ENCODE assay signal across 17 cellular contexts in genomic region chr18:76480913-76481312, GRCh38. TPM values are rescaled to one million over a fixed set of nuclear protein-coding genes. Genes with fewer than 3 reads are reported as not detected.
A peak's percentile ranks its signal among the peaks of the same experiment; 100 is the strongest.
DNase-seq lines count a peak whose midpoint lies in the region; ATAC-seq, FAIRE-seq and TF ChIP-seq lines count a peak whose summit lies in the region.
"Had no signal": no experiment of that assay in that cellular context is flagged by ENCODE, and none has a peak within 500 bp of the region (broad histone marks: within the 10 kb centered on the region; RNA-seq: fewer than 3 reads in every experiment).

No MANE protein-coding gene starts in this region.

- H3K9me3 ChIP-seq in HepG2 (ENCODE audit: low read length) (no peaks in the 10 kb centered on the region), right lobe of liver (no peaks in the 10 kb centered on the region), Panc1 (ENCODE audit: control insufficient read depth, insufficient read depth, low read depth, low read length) (no peaks in the 10 kb centered on the region), testis (no peaks in the 10 kb centered on the region)
- H3K9me3 ChIP-seq: psoas muscle had no signal

- H3K27ac ChIP-seq in HepG2 (ENCODE audit: extremely low read length, insufficient read depth, low read length) = no peak overlapping the region
- no peak overlapping the region for H3K27ac ChIP-seq in right lobe of liver
- H3K27ac ChIP-seq in Panc1 (ENCODE audit: low read length) = no peak overlapping the region
- peak overlapping the region in 1 of 2 donors; percentile 20 for H3K27ac ChIP-seq in testis
- H3K27ac ChIP-seq: psoas muscle had no signal

- peaks cover 97% of the 10 kb centered on the region for H3K79me2 ChIP-seq in HepG2 (ENCODE audit: insufficient read depth, low read length)

- H3K4me1 ChIP-seq in HepG2 (ENCODE audit: insufficient read depth, low read length) (peaks cover 91% of the 10 kb centered on the region), right lobe of liver (peaks cover 0 to 33% (median 6%) of the 10 kb centered on the region in 4 donors), Panc1 (ENCODE audit: control insufficient read depth, insufficient read depth, low read length) (peaks cover 27% of the 10 kb centered on the region), testis (peaks cover 34% of the 10 kb centered on the region)

- intact Hi-C loops in HepG2 (cut with micrococcal nuclease; ENCODE audit: unreplicated experiment) = no loop called here
- intact Hi-C loops in right lobe of liver (cut with DNase I) = no loop called here
- intact Hi-C loops in Panc1 (cut with micrococcal nuclease; ENCODE audit: unreplicated experiment) = no loop called here
- intact Hi-C loops in testis (cut with DNase I; ENCODE audit: low total_unique reads) = no loop called here

- CTCF ChIA-PET in HepG2 (lab: Yijun Ruan, JAX; ENCODE audit: low intra/inter-chr PET ratio, low total read pairs) (no interaction called here), Panc1 (lab: Charles Lee) (interaction anchor here (0.6 to 1.1 kb wide), 2 partner anchors 12 to 210 kb away, joined by 4 to 8 read pairs; no protein-coding TSS in a partner anchor)

- BruUV-seq in HepG2 (replicated peaks; lab: Mats Ljungman, UMichigan) (no TSS peak), Panc1 (replicated peaks; lab: Mats Ljungman, UMichigan) (no TSS peak)

- peak; percentile 42; the same call in 1 of the 2 replicates for TF ChIP-seq CTCF in HepG2 (CRISPR knock-in tag; IDR thresholded peaks at IDR 0.05)
- no peak for TF ChIP-seq CTCF in right lobe of liver (IDR thresholded peaks at IDR 0.05)
- TF ChIP-seq CTCF in Panc1 (IDR thresholded peaks at IDR 0.05) = peak; percentile 49
- peak; percentile 33 for TF ChIP-seq CTCF in fibroblast of the aortic adventitia (IDR thresholded peaks at IDR 0.05; ENCODE audit: insufficient read depth, low read length)
- TF ChIP-seq CTCF in testis (IDR thresholded peaks at IDR 0.05) = no peak

- H4K20me1 ChIP-seq in HepG2 (ENCODE audit: insufficient read depth, low read length) = peaks cover 92% of the 10 kb centered on the region

- H3K36me3 ChIP-seq in HepG2 (replicated peaks in 1 of 2; ENCODE audit: control insufficient read depth in 1 of 2, insufficient read depth in 2 of 2, low read length in 2 of 2) (peaks cover 5 to 7% of the 10 kb centered on the region in 2 experiments; a peak in 3 of 5 replicates), right lobe of liver (no peaks in the 10 kb centered on the region), Panc1 (ENCODE audit: control insufficient read depth, insufficient read depth, low read length) (no peaks in the 10 kb centered on the region), testis (ENCODE audit: low read depth, missing control alignments) (no peaks in the 10 kb centered on the region)

- no peak for TF ChIP-seq POLR2A in HepG2 (IDR thresholded peaks at IDR 0.05; ENCODE audit: insufficient read depth in 1 of 2, low read depth in 2 of 2, low read length in 2 of 2)
- no peak for TF ChIP-seq POLR2A in right lobe of liver (IDR thresholded peaks at IDR 0.05)
- no peak for TF ChIP-seq POLR2A in testis (IDR thresholded peaks at IDR 0.05)

- FAIRE-seq in HepG2 (lab: Jason Lieb, UNC) = no peak
- FAIRE-seq: frontal cortex had no signal

- DNase-seq in HepG2 (ENCODE audit: low spot score) (peak; percentile 24), right lobe of liver (no peak), Panc1 (ENCODE audit: low read depth, low spot score) (no peak), fibroblast of the aortic adventitia (ENCODE audit: low read depth) (no peak), testis (no peak), NCI-H748 (lab: John Stamatoyannopoulos, UW; ENCODE audit: unreplicated experiment) (no peak)
- DNase-seq: HCEC 1CT; midbrain; psoas muscle; stimulated activated CD4-positive, alpha-beta T cell treated with anti-CD3 and anti-CD28 coated beads, Interleukin-1b, Interleukin-23, amount 100 ng/mL, for 48 hours; stimulated activated CD8-positive, alpha-beta memory T cell treated with anti-CD3 and anti-CD28 coated beads, Interleukin-4, amount 100 ng/mL, for 48 hours; T-cell; trophoblast cell had no signal

- H3K9ac ChIP-seq in HepG2 (ENCODE audit: insufficient read depth, low read depth, low read length) = no peak overlapping the region

- no peak overlapping the region for H3K4me2 ChIP-seq in HepG2 (ENCODE audit: low read depth, low read length)

- in situ Hi-C loops in HepG2 (cut with HindIII; ENCODE audit: extremely low pct_ligation_motif_present, low pct_unique_long_range_greater_than_20kb) = no loop called here
- in situ Hi-C loops in Panc1 (cut with HindIII; ENCODE audit: low pct_unique_long_range_greater_than_20kb, low sequenced_read_pairs) = no loop called here

- TF ChIP-seq EP300 in HepG2 (IDR thresholded peaks at IDR 0.05; ENCODE audit: low read depth in 2 of 2, low read length in 2 of 2) (no peak), HepG2 (CRISPR knock-in tag; IDR thresholded peaks at IDR 0.05; ENCODE audit: borderline replicate concordance) (no peak)

- no peak overlapping the region for H2AFZ ChIP-seq in HepG2 (ENCODE audit: low read length)

- H3K27me3 ChIP-seq in HepG2 (ENCODE audit: control insufficient read depth in 1 of 2, insufficient read depth in 2 of 2, low read length in 2 of 2) = no peaks in the 10 kb centered on the region
- H3K27me3 ChIP-seq in right lobe of liver = no peaks in the 10 kb centered on the region
- H3K27me3 ChIP-seq in Panc1 (ENCODE audit: control insufficient read depth, insufficient read depth, low read length) = no peaks in the 10 kb centered on the region
- no peaks in the 10 kb centered on the region for H3K27me3 ChIP-seq in testis

- ATAC-seq in HepG2 = peak; percentile 89
- no peak for ATAC-seq in right lobe of liver
- peak; percentile 37; the same call in 1 of the 2 replicates for ATAC-seq in Panc1
- no peak for ATAC-seq in GM18498 (IDR thresholded peaks at IDR 0.05; ENCODE audit: unreplicated experiment)
- no peak for ATAC-seq in HG03442 (IDR thresholded peaks at IDR 0.05; ENCODE audit: unreplicated experiment)
- ATAC-seq: activated CD4-positive, CD25-positive, alpha-beta regulatory T cell treated with anti-CD3 and anti-CD28 coated beads, Interleukin-2, amount 50 U/mL, for 24 hours; psoas muscle; T-cell had no signal

- no peak for TF ChIP-seq RAD21 in HepG2 (CRISPR knock-in tag; IDR thresholded peaks at IDR 0.05)

- WGBS in HepG2 (ENCODE audit: low lambda C conversion rate) = 41% methylated on average over 2 of the region's 3 CpGs
- 49% methylated on average over 2 of the region's 3 CpGs for WGBS in right lobe of liver (ENCODE audit: insufficient coverage, low coverage, low lambda C conversion rate, missing lambda C conversion rate)
- 67 to 68% methylated on average over 3 of the region's 3 CpGs for whole genome bisulfite sequencing in testis, 2 donors

- H3K4me3 ChIP-seq in HepG2 (replicated peaks in 1 of 3; ENCODE audit: insufficient read depth in 1 of 3, low read depth in 2 of 3, low read length in 3 of 3) (no peak overlapping the region), right lobe of liver (no peak overlapping the region), Panc1 (ENCODE audit: low read depth in 2 of 2, low read length in 2 of 2) (no peak overlapping the region), fibroblast of the aortic adventitia (ENCODE audit: low read depth, low read length) (no peak overlapping the region), testis (no peak overlapping the region)
- H3K4me3 ChIP-seq: psoas muscle had no signal

- POLR2A ChIA-PET in HepG2 (lab: Yijun Ruan, JAX) = interaction anchor here (1.5 to 2.2 kb wide), 2 partner anchors 9 to 12 kb away, joined by 4 to 9 read pairs; no protein-coding TSS in a partner anchor
- POLR2A ChIA-PET in Panc1 (lab: Charles Lee) = no interaction called here

TF ChIP-seq in HepG2, 621 proteins besides CTCF, POLR2A, EP300 and RAD21 (continues in another document):
- TF ChIP-seq SMAD1 (CRISPR knock-in tag; IDR thresholded peaks at IDR 0.05; ENCODE audit: borderline replicate concordance, low read depth) (no peak), SMC3 (IDR thresholded peaks at IDR 0.05; ENCODE audit: low read length) (peak; percentile 6; the same call in 1 of the 2 replicates), MED8 (CRISPR knock-in tag; IDR thresholded peaks at IDR 0.05; ENCODE audit: insufficient replicate concordance) (no peak), LCORL (IDR thresholded peaks at IDR 0.05) (no peak), LCORL (CRISPR knock-in tag; IDR thresholded peaks at IDR 0.05) (no peak), ZKSCAN8 (CRISPR knock-in tag; IDR thresholded peaks at IDR 0.05; ENCODE audit: borderline replicate concordance) (no peak), ZNF496 (CRISPR knock-in tag; IDR thresholded peaks at IDR 0.05; ENCODE audit: insufficient replicate concordance) (no peak), PAWR (CRISPR knock-in tag; IDR thresholded peaks at IDR 0.05; ENCODE audit: borderline replicate concordance) (no peak)

RNA-seq across cellular contexts. Expression of gene ZNF516, which starts 14.1 kb away (rescaled TPM):
- total RNA-seq in HepG2 (2016; rRNA removed; fragmentation: Illumina TruSeq; extraction: Trizol) (13.7 and 18.7 TPM in 2 replicates), right lobe of liver (10 to 100 TPM; 10.2 to 16.0 (median 13.7) TPM), Panc1 (2021; ENCODE audit: unreplicated experiment) (28.6 TPM), fibroblast of the aortic adventitia (ENCODE audit: low replicate concordance) (10.8 and 21.9 TPM in 2 replicates), testis (100 to 1,000 TPM; 189 to 212 TPM)
- 8.6 and 8.9 TPM in 2 replicates for total RNA-seq in HepG2 (2016; cell fraction: cytosol; rRNA removed; fragmentation: Illumina TruSeq; extraction: Trizol; ENCODE audit: low read depth)
- total RNA-seq in HepG2 (2016; cell fraction: insoluble cytoplasmic fraction; rRNA removed; fragmentation: Illumina TruSeq; extraction: Trizol) = 12.1 and 14.0 TPM in 2 replicates
- 13.3 and 14.6 TPM in 2 replicates for total RNA-seq in HepG2 (2016; cell fraction: membrane; rRNA removed; fragmentation: Illumina TruSeq; extraction: Trizol)
- 22.7 and 24.6 TPM in 2 replicates for total RNA-seq in HepG2 (2016; cell fraction: nucleus; rRNA removed; fragmentation: Illumina TruSeq; extraction: Trizol)
- polyA plus RNA-seq in HepG2 (2011; rRNA removed) (15.9 and 16.6 TPM in 2 replicates), testis (ENCODE audit: insufficient read depth, low read depth, low replicate concordance) (79.0 TPM)
- 7.7 and 8.0 TPM in 2 replicates for polyA plus RNA-seq in HepG2 (2011; cell fraction: cytosol; rRNA removed)
- 47.5 and 64.5 TPM in 2 replicates for polyA plus RNA-seq in HepG2 (2011; cell fraction: nucleus; rRNA removed)
- 17.9 and 19.5 TPM in 2 replicates for polyA plus RNA-seq in HepG2 (2012)
- 0.54 and 1.1 TPM in 2 replicates for polyA plus RNA-seq in HepG2 (2016; cell fraction: cytosol; fragmentation: Illumina TruSeq; extraction: Trizol; ENCODE audit: low read depth)
- 10.2 and 12.1 TPM in 2 replicates for polyA plus RNA-seq in HepG2 (2016; cell fraction: insoluble cytoplasmic fraction; fragmentation: Illumina TruSeq; extraction: Trizol; ENCODE audit: low read depth)
- polyA plus RNA-seq in HepG2 (2016; cell fraction: membrane; fragmentation: Illumina TruSeq; extraction: Trizol; ENCODE audit: low read depth) = 2.0 and 2.4 TPM in 2 replicates
- polyA plus RNA-seq in HepG2 (2016; cell fraction: nucleus; fragmentation: Illumina TruSeq; extraction: Trizol; ENCODE audit: insufficient read depth, low read depth) = 27.0 and 28.2 TPM in 2 replicates
- 0.23 and 36.8 TPM in 2 replicates for polyA minus RNA-seq in HepG2 (2011; rRNA and poly(A)+ RNA removed; ENCODE audit: low replicate concordance)
- 18.4 and 18.5 TPM in 2 replicates for polyA minus RNA-seq in HepG2 (2011; cell fraction: cytosol; rRNA and poly(A)+ RNA removed)
- polyA minus RNA-seq in HepG2 (2011; cell fraction: nucleus; rRNA and poly(A)+ RNA removed) = 61.5 and 68.2 TPM in 2 replicates
- 11.7 TPM for polyA plus RNA-seq in Panc1 (2012; ENCODE audit: insufficient read length)

Comparison
In these comparisons a context has a peak if more than half of its experiments do, and no peak if none do; other contexts are left out.
1. ATAC-seq: peak in HepG2 (single experiment) and Panc1 (single experiment); none in right lobe of liver (0 of 4), GM18498 (single experiment) and HG03442 (single experiment).
2. CTCF ChIP-seq: peak in HepG2 (single experiment), Panc1 (single experiment) and fibroblast of the aortic adventitia (single experiment); none in right lobe of liver (0 of 4) and testis (0 of 3).